Comparison of ENCODE assay signal across 13 cellular contexts in the genomic region with DNA sequence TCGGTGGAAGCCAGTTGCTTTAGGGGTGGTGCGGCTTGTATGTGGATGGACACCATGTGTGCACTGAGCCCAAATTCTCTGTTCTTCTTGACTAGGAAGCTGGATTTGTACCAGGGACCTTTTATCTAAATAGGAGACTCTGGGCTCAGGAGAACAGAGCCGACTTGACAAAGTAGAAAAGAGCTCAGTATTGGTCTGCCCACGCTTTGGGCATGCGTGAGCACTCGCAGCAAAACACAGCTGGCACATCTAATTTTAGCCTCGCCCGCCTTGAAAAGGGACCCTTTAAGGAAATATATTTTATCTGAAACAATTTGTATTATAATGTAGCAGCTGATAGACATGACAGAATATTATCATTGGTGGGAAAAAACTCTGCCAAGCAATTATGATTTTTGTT. TPM values are rescaled to one million over a fixed set of nuclear protein-coding genes. Genes with fewer than 3 reads are reported as not detected.
DNase-seq lines count a peak whose midpoint lies in the region; ATAC-seq, FAIRE-seq and TF ChIP-seq lines count a peak whose summit lies in the region.
"Had no signal": no experiment of that assay in that cellular context is flagged by ENCODE, and none has a peak within 500 bp of the region (broad histone marks: within the 10 kb centered on the region; RNA-seq: fewer than 3 reads in every experiment).

No MANE protein-coding gene starts in this region.

- ATAC-seq in Right ventricle myocardium superior (ENCODE audit: poor library complexity) (peak; percentile 37), HG02852 (IDR thresholded peaks at IDR 0.05; ENCODE audit: unreplicated experiment) (no peak), HepG2 (no peak)

- no peaks in the 10 kb centered on the region for H3K4me1 ChIP-seq in BE2C
- no peaks in the 10 kb centered on the region for H3K4me1 ChIP-seq in HepG2 (ENCODE audit: insufficient read depth, low read length)

- H3K79me2 ChIP-seq in SU-DHL-6 (ENCODE audit: insufficient read depth, low read length), result no peaks in the 10 kb centered on the region
- H3K79me2 ChIP-seq in HepG2 (ENCODE audit: insufficient read depth, low read length), result no peaks in the 10 kb centered on the region

- POLR2A ChIA-PET in HepG2 (lab: Yijun Ruan, JAX), result no interaction called here

- WGBS in HepG2 (ENCODE audit: low lambda C conversion rate), result 19% methylated on average over 8 of the region's 8 CpGs

- TF ChIP-seq POLR2A in HepG2 (IDR thresholded peaks at IDR 0.05; ENCODE audit: insufficient read depth in 1 of 2, low read depth in 2 of 2, low read length in 2 of 2), result no peak

- TF ChIP-seq RAD21 in HepG2 (CRISPR knock-in tag; IDR thresholded peaks at IDR 0.05), result no peak

- H4K20me1 ChIP-seq in SU-DHL-6 (ENCODE audit: low read depth, low read length) (no peaks in the 10 kb centered on the region), HepG2 (ENCODE audit: insufficient read depth, low read length) (no peaks in the 10 kb centered on the region)

- H3K9me2 ChIP-seq in SU-DHL-6 (replicated peaks; ENCODE audit: insufficient read depth, low read length), result no peaks in the 10 kb centered on the region

- in situ Hi-C loops in HepG2 (cut with HindIII; ENCODE audit: extremely low pct_ligation_motif_present, low pct_unique_long_range_greater_than_20kb), result no loop called here

- no TSS peak for BruUV-seq in HepG2 (replicated peaks; lab: Mats Ljungman, UMichigan)

- H3K4me2 ChIP-seq in SU-DHL-6 (ENCODE audit: low read depth, low read length, poor library complexity, severe bottlenecking) (peak overlapping the region; percentile 73), HepG2 (ENCODE audit: low read depth, low read length) (no peak overlapping the region)

- no peak overlapping the region for H3K27ac ChIP-seq in SU-DHL-6 (ENCODE audit: low read depth, low read length)
- no peak overlapping the region for H3K27ac ChIP-seq in HepG2 (ENCODE audit: extremely low read length, insufficient read depth, low read length)

- FAIRE-seq in HepG2 (lab: Jason Lieb, UNC) (no peak), GM19239 (lab: Jason Lieb, UNC) (no peak)
- FAIRE-seq: colon had no signal

- intact Hi-C loops in Right ventricle myocardium superior (cut with DNase I) (loop anchor here (5.0 to 10.0 kb wide), 5 partner anchors 135 to 482 kb away; no protein-coding TSS in a partner anchor), posterior cingulate gyrus (cut with DNase I) (loop anchor here (5.0 to 10.0 kb wide), 2 partner anchors 363 to 475 kb away; no protein-coding TSS in a partner anchor), HepG2 (cut with micrococcal nuclease; ENCODE audit: unreplicated experiment) (no loop called here)

- H3K27me3 ChIP-seq in BE2C (no peaks in the 10 kb centered on the region), SU-DHL-6 (ENCODE audit: low read length) (no peaks in the 10 kb centered on the region), HepG2 (ENCODE audit: control insufficient read depth in 1 of 2, insufficient read depth in 2 of 2, low read length in 2 of 2) (peaks cover 0 to 4% of the 10 kb centered on the region in 2 experiments; a peak in 1 of 5 replicates)

- H3K9ac ChIP-seq in SU-DHL-6 (ENCODE audit: low read length) (no peak overlapping the region), HepG2 (ENCODE audit: insufficient read depth, low read depth, low read length) (no peak overlapping the region)

- H3K36me3 ChIP-seq in BE2C (no peaks in the 10 kb centered on the region), SU-DHL-6 (ENCODE audit: low read length) (no peaks in the 10 kb centered on the region), HepG2 (replicated peaks in 1 of 2; ENCODE audit: control insufficient read depth in 1 of 2, insufficient read depth in 2 of 2, low read length in 2 of 2) (no peaks in the 10 kb centered on the region)

- H2AFZ ChIP-seq in SU-DHL-6 (ENCODE audit: low read depth, low read length, severe bottlenecking), result peak overlapping the region; percentile 53
- no peak overlapping the region for H2AFZ ChIP-seq in HepG2 (ENCODE audit: low read length)

- CTCF ChIA-PET in HepG2 (lab: Yijun Ruan, JAX; ENCODE audit: low intra/inter-chr PET ratio, low total read pairs), result no interaction called here

- no peaks in the 10 kb centered on the region for H3K9me3 ChIP-seq in BE2C
- H3K9me3 ChIP-seq in SU-DHL-6 (ENCODE audit: insufficient read depth, low read length), result no peaks in the 10 kb centered on the region
- H3K9me3 ChIP-seq in HepG2 (ENCODE audit: low read length), result no peaks in the 10 kb centered on the region

- TF ChIP-seq CTCF in BE2C (IDR thresholded peaks at IDR 0.05; ENCODE audit: low read depth, low read length) (no peak), SU-DHL-6 (IDR thresholded peaks at IDR 0.05; ENCODE audit: insufficient read depth, low read length, poor library complexity, severe bottlenecking) (no peak), HepG2 (CRISPR knock-in tag; IDR thresholded peaks at IDR 0.05) (no peak)

- DNase-seq in BE2C (no peak), Right ventricle myocardium superior (peak; percentile 51), posterior cingulate gyrus (peak in 7 of 10 donors; percentile 6 to 77 (median 34)), NCI-H510A (lab: John Stamatoyannopoulos, UW) (no peak), HepG2 (ENCODE audit: low spot score) (no peak), GM19239 (ENCODE audit: insufficient read length, low spot score) (no peak)
- DNase-seq: activated CD4-positive, alpha-beta T cell treated with anti-CD3 and anti-CD28 coated beads, Interleukin-2, amount 50 U/mL, for 48 hours; Calu3; islet precursor cell; stimulated activated CD4-positive, alpha-beta T cell treated with anti-CD3 and anti-CD28 coated beads, Interleukin-2, amount 100 ng/mL, for 48 hours had no signal

- H3F3A ChIP-seq in SU-DHL-6 (ENCODE audit: insufficient read depth), result no peaks in the 10 kb centered on the region

- H3K4me3 ChIP-seq in BE2C (ENCODE audit: low read depth, low read length), result peak overlapping the region; percentile 78
- H3K4me3 ChIP-seq in SU-DHL-6 (ENCODE audit: insufficient read depth, low read length, poor library complexity, severe bottlenecking), result no peak overlapping the region
- no peak overlapping the region for H3K4me3 ChIP-seq in HepG2 (replicated peaks in 1 of 3; ENCODE audit: insufficient read depth in 1 of 3, low read depth in 2 of 3, low read length in 3 of 3)

- TF ChIP-seq EP300 in HepG2 (IDR thresholded peaks at IDR 0.05; ENCODE audit: low read depth in 2 of 2, low read length in 2 of 2), result no peak
- no peak for TF ChIP-seq EP300 in HepG2 (CRISPR knock-in tag; IDR thresholded peaks at IDR 0.05; ENCODE audit: borderline replicate concordance)

TF ChIP-seq in HepG2, 621 proteins besides CTCF, POLR2A, EP300 and RAD21:
- TF ChIP-seq ZNF232 (CRISPR knock-in tag; IDR thresholded peaks at IDR 0.05; ENCODE audit: borderline replicate concordance) (no peak), NFKBIZ (CRISPR knock-in tag; IDR thresholded peaks at IDR 0.05) (no peak), ZNF777 (CRISPR knock-in tag; IDR thresholded peaks at IDR 0.05) (no peak), ZNF577 (CRISPR knock-in tag; IDR thresholded peaks at IDR 0.05; ENCODE audit: borderline replicate concordance, low read depth) (no peak), ZNF496 (CRISPR knock-in tag; IDR thresholded peaks at IDR 0.05; ENCODE audit: insufficient replicate concordance) (no peak)

RNA-seq across cellular contexts. Expression of a gene that starts 1.0 kb away (rescaled TPM):
- 29.4 TPM for polyA plus RNA-seq in BE2C (2012; ENCODE audit: insufficient read depth, insufficient read length, low read depth)
- 25.3 TPM for total RNA-seq in Right ventricle myocardium superior
- not detected in 2 replicates for total RNA-seq in HepG2 (2016; rRNA removed; fragmentation: Illumina TruSeq; extraction: Trizol)
- total RNA-seq in HepG2 (2016; cell fraction: cytosol; rRNA removed; fragmentation: Illumina TruSeq; extraction: Trizol; ENCODE audit: low read depth), result not detected in 2 replicates
- 0.02 TPM in 1 of 2 replicates, not detected in the other for total RNA-seq in HepG2 (2016; cell fraction: insoluble cytoplasmic fraction; rRNA removed; fragmentation: Illumina TruSeq; extraction: Trizol)
- total RNA-seq in HepG2 (2016; cell fraction: membrane; rRNA removed; fragmentation: Illumina TruSeq; extraction: Trizol), result not detected in 2 replicates
- total RNA-seq in HepG2 (2016; cell fraction: nucleus; rRNA removed; fragmentation: Illumina TruSeq; extraction: Trizol), result not detected in 2 replicates
- polyA plus RNA-seq in HepG2 (2011; rRNA removed), result not detected in 2 replicates
- polyA plus RNA-seq in HepG2 (2011; cell fraction: cytosol; rRNA removed), result 0.05 TPM in 1 of 2 replicates, not detected in the other
- polyA plus RNA-seq in HepG2 (2011; cell fraction: nucleus; rRNA removed), result not detected in 2 replicates
- 0.05 TPM in 1 of 2 replicates, not detected in the other for polyA plus RNA-seq in HepG2 (2012)
- not detected in 2 replicates for polyA plus RNA-seq in HepG2 (2016; cell fraction: cytosol; fragmentation: Illumina TruSeq; extraction: Trizol; ENCODE audit: low read depth)
- polyA plus RNA-seq in HepG2 (2016; cell fraction: insoluble cytoplasmic fraction; fragmentation: Illumina TruSeq; extraction: Trizol; ENCODE audit: low read depth), result not detected in 2 replicates
- polyA plus RNA-seq in HepG2 (2016; cell fraction: membrane; fragmentation: Illumina TruSeq; extraction: Trizol; ENCODE audit: low read depth), result not detected in 2 replicates
- polyA plus RNA-seq in HepG2 (2016; cell fraction: nucleus; fragmentation: Illumina TruSeq; extraction: Trizol; ENCODE audit: insufficient read depth, low read depth), result not detected in 2 replicates
- 18.6 TPM in 1 of 2 replicates, not detected in the other for polyA minus RNA-seq in HepG2 (2011; rRNA and poly(A)+ RNA removed; ENCODE audit: low replicate concordance)
- polyA minus RNA-seq in HepG2 (2011; cell fraction: cytosol; rRNA and poly(A)+ RNA removed), result not detected in 2 replicates
- 0.50 and 0.52 TPM in 2 replicates for polyA minus RNA-seq in HepG2 (2011; cell fraction: nucleus; rRNA and poly(A)+ RNA removed)

Comparison
In these comparisons a context has a peak if more than half of its experiments do, and no peak if none do; other contexts are left out.
1. DNase-seq: peak in Right ventricle myocardium superior (single experiment) and posterior cingulate gyrus (7 of 10); none in BE2C (single experiment), NCI-H510A (single experiment), HepG2 (single experiment) and GM19239 (single experiment).
2. RNA of a gene that starts 1.0 kb away (total RNA-seq): 25.3 TPM in Right ventricle myocardium superior (single experiment); 0.02 TPM in HepG2; every median in the first group is over 10 times any median in the second.